In the genomic region with DNA sequence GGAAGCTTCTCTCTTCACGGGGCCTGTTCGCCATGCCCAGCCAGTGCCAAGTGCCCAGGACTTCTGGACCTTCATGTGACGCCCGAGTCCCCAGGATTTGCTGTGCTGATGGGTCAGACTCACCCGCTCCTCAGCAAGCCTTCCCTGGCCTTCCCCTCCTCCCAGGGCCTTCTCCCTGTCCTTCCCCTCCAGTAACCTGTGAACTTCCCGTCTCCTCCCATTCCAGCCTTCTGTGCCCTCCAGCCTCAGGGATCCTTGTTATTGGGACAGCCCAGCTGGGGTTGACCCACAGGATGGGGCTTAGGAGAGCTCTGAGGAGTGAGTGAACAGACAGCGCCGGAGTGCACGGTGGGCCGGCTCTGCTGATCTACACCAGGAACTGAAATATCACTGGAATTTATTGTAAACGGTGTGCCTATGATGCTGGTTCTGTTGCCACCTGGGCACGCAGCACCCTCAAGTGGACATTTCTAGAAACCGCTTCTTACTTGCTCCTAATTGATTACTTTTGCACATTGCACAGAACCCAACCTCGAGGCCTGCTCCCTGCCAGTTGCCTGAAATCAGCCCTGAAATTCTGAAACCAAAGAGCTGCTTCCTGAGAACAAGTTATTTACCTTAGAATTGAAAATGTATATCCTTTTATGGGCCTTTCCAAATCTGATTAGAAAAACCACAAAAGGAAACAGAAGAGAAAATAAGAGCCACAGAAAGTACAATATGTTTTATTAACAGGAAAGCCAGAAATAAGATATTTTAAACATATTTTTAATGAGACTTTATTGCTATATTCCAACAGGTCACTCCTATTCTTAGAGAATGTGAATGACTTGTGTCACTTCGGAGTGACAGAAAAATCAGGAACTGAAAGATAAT, we compare ENCODE assay signal across 8 cellular contexts. TPM values are rescaled to one million over a fixed set of nuclear protein-coding genes. Genes with fewer than 3 reads are reported as not detected.
DNase-seq lines count a peak whose midpoint lies in the region; ATAC-seq and TF ChIP-seq lines count a peak whose summit lies in the region.

No MANE protein-coding gene starts in this region.

- TF ChIP-seq CTCF in BJ (IDR thresholded peaks at IDR 0.05; ENCODE audit: insufficient read depth, low read depth, low read length) (peak; percentile 64), OCI-LY7 (conservative IDR thresholded peaks at IDR 0.05; ENCODE audit: low read length) (peak; percentile 84), hepatocyte (IDR thresholded peaks at IDR 0.05; ENCODE audit: poor library complexity) (peak; percentile 42)

- CTCF ChIA-PET in BJ (lab: Yijun Ruan, JAX) = interaction anchor here (0.9 to 3.7 kb wide), 12 partner anchors 8 to 120 kb away, joined by 3 to 22 read pairs (median 3); a partner anchor contains a TSS
- CTCF ChIA-PET in OCI-LY7 (lab: Charles Lee; ENCODE audit: unreplicated experiment) = no interaction called here

- no peaks in the 10 kb centered on the region for H3K9me2 ChIP-seq in OCI-LY7 (ENCODE audit: insufficient read depth, low read length)
- H3K9me2 ChIP-seq in hepatocyte (replicated peaks; ENCODE audit: insufficient read depth) = no peaks in the 10 kb centered on the region

- H2AFZ ChIP-seq in OCI-LY7 (ENCODE audit: low read length) = peak overlapping the region; percentile 59; the same call in 1 of the 2 replicates
- no peak overlapping the region for H2AFZ ChIP-seq in hepatocyte

- peak overlapping the region; percentile 92 for H3K27ac Mint-ChIP-seq in activated naive CD8-positive, alpha-beta T cell
- H3K27ac Mint-ChIP-seq in stimulated activated effector memory CD8-positive, alpha-beta T cell treated with anti-CD3 and anti-CD28 coated beads, Interleukin-12 subunit alpha, Interleukin-12 subunit beta, amount 100 ng/mL, for 72 hours = peak overlapping the region; percentile 67

- H3K4me3 Mint-ChIP-seq in activated naive CD8-positive, alpha-beta T cell = peak overlapping the region; percentile 74
- no peak overlapping the region for H3K4me3 Mint-ChIP-seq in stimulated activated effector memory CD8-positive, alpha-beta T cell treated with anti-CD3 and anti-CD28 coated beads, Interleukin-12 subunit alpha, Interleukin-12 subunit beta, amount 100 ng/mL, for 72 hours

- BruUV-seq in OCI-LY7 (replicated peaks; lab: Mats Ljungman, UMichigan) = no TSS peak

- 78% methylated on average over 15 of the region's 15 CpGs for WGBS in hepatocyte (ENCODE audit: low lambda C conversion rate, missing lambda C conversion rate)

- H3K27me3 ChIP-seq in BJ (ENCODE audit: control insufficient read depth, insufficient read depth, low read length) (no peaks in the 10 kb centered on the region), hepatocyte (no peaks in the 10 kb centered on the region)

- H3K79me2 ChIP-seq in OCI-LY7 (ENCODE audit: insufficient read depth, low read depth, low read length) (no peaks in the 10 kb centered on the region), hepatocyte (no peaks in the 10 kb centered on the region)

- POLR2A ChIA-PET in BJ (lab: Charles Lee) (interaction anchor here (1.2 kb wide), 1 partner anchor 13 kb away, joined by 3 read pairs; no protein-coding TSS in a partner anchor), OCI-LY7 (lab: Charles Lee) (no interaction called here)

- H3K4me1 ChIP-seq in OCI-LY7 (ENCODE audit: insufficient read depth, low read length, poor library complexity, severe bottlenecking) = peaks cover 4% of the 10 kb centered on the region
- peaks cover 47% of the 10 kb centered on the region for H3K4me1 ChIP-seq in hepatocyte (ENCODE audit: insufficient read depth)

- no peaks in the 10 kb centered on the region for H3K27me3 Mint-ChIP-seq in activated naive CD8-positive, alpha-beta T cell

- DNase-seq in BJ (ENCODE audit: low read depth) (no peak), HCEC 1CT (peak; percentile 61), OCI-LY7 (ENCODE audit: low spot score) (peak; percentile 67), hepatocyte (ENCODE audit: low spot score) (peak; percentile 44), cerebellum (ENCODE audit: low spot score) (no peak)
- DNase-seq in stimulated activated effector memory CD8-positive, alpha-beta T cell treated with anti-CD3 and anti-CD28 coated beads, Interleukin-12 subunit alpha, Interleukin-12 subunit beta, amount 100 ng/mL, for 72 hours (ENCODE audit: low spot score in 2 of 2) = peak in 1 of 2 donors; percentile 49

- intact Hi-C loops in OCI-LY7 (cut with micrococcal nuclease; ENCODE audit: unreplicated experiment) = no loop called here

- no peaks in the 10 kb centered on the region for H3K36me3 ChIP-seq in BJ (ENCODE audit: control insufficient read depth, insufficient read depth, low read length)
- no peaks in the 10 kb centered on the region for H3K36me3 ChIP-seq in OCI-LY7 (ENCODE audit: insufficient read depth, low read length)
- H3K36me3 ChIP-seq in hepatocyte (replicated peaks; ENCODE audit: insufficient read depth, low read depth) = no peaks in the 10 kb centered on the region

- H3K4me2 ChIP-seq in OCI-LY7 (ENCODE audit: low read length) = no peak overlapping the region
- no peak overlapping the region for H3K4me2 ChIP-seq in hepatocyte

- ATAC-seq in stimulated activated effector memory CD8-positive, alpha-beta T cell treated with anti-CD3 and anti-CD28 coated beads, Interleukin-12 subunit alpha, Interleukin-12 subunit beta, amount 100 ng/mL, for 72 hours = peak; percentile 38
- no peak for ATAC-seq in GM18858 (IDR thresholded peaks at IDR 0.05; ENCODE audit: unreplicated experiment)

- H3K9me3 ChIP-seq in OCI-LY7 (ENCODE audit: low read length) = 0 out of 2 replicates have a peak, but pooled peaks cover 3% of the 10 kb centered on the region
- H3K9me3 ChIP-seq in hepatocyte (ENCODE audit: low read depth) = no peaks in the 10 kb centered on the region

- peaks cover 52% of the 10 kb centered on the region for H3K4me1 Mint-ChIP-seq in activated naive CD8-positive, alpha-beta T cell (ENCODE audit: low read depth)
- H3K4me1 Mint-ChIP-seq in stimulated activated effector memory CD8-positive, alpha-beta T cell treated with anti-CD3 and anti-CD28 coated beads, Interleukin-12 subunit alpha, Interleukin-12 subunit beta, amount 100 ng/mL, for 72 hours = peaks cover 22% of the 10 kb centered on the region

- H3K27ac ChIP-seq in OCI-LY7 (ENCODE audit: low read depth, low read length, poor library complexity, severe bottlenecking) = no peak overlapping the region
- H3K27ac ChIP-seq in hepatocyte = no peak overlapping the region

- no peaks in the 10 kb centered on the region for H3K9me3 Mint-ChIP-seq in activated naive CD8-positive, alpha-beta T cell (ENCODE audit: low read depth)
- H3K9me3 Mint-ChIP-seq in stimulated activated effector memory CD8-positive, alpha-beta T cell treated with anti-CD3 and anti-CD28 coated beads, Interleukin-12 subunit alpha, Interleukin-12 subunit beta, amount 100 ng/mL, for 72 hours = no peaks in the 10 kb centered on the region

- H3K36me3 Mint-ChIP-seq in activated naive CD8-positive, alpha-beta T cell = no peaks in the 10 kb centered on the region
- no peaks in the 10 kb centered on the region for H3K36me3 Mint-ChIP-seq in stimulated activated effector memory CD8-positive, alpha-beta T cell treated with anti-CD3 and anti-CD28 coated beads, Interleukin-12 subunit alpha, Interleukin-12 subunit beta, amount 100 ng/mL, for 72 hours

- H3K4me3 ChIP-seq in BJ (ENCODE audit: low read depth, low read length) (no peak overlapping the region), OCI-LY7 (ENCODE audit: low read depth, low read length, poor library complexity, severe bottlenecking) (no peak overlapping the region), hepatocyte (no peak overlapping the region)

- H4K20me1 ChIP-seq in OCI-LY7 (ENCODE audit: insufficient read depth, low read length) = no peaks in the 10 kb centered on the region
- H4K20me1 ChIP-seq in hepatocyte (ENCODE audit: insufficient read depth, poor library complexity, severe bottlenecking) = no peaks in the 10 kb centered on the region

RNA-seq across cellular contexts. Expression of a gene that starts 1.6 kb away (rescaled TPM):
- 0.23 and 0.32 TPM in 2 replicates for polyA plus RNA-seq in BJ (2011; rRNA removed)
- polyA minus RNA-seq in BJ (2011; rRNA and poly(A)+ RNA removed) = 0.14 and 0.46 TPM in 2 replicates
- total RNA-seq in OCI-LY7 (2014; rRNA removed; shearing (Covaris generic)) = not detected in 2 replicates
- total RNA-seq in OCI-LY7 (2022) = not detected in 2 replicates
- not detected in 2 replicates for total RNA-seq in hepatocyte
- polyA plus RNA-seq in hepatocyte = 0.52 TPM in 1 of 2 replicates, not detected in the other
- 1.1 TPM for total RNA-seq in cerebellum

RNA-seq across cellular contexts. Expression of a gene that starts 4.8 kb away (rescaled TPM):
- polyA plus RNA-seq in BJ (2011; rRNA removed) = 0.47 and 0.93 TPM in 2 replicates
- polyA minus RNA-seq in BJ (2011; rRNA and poly(A)+ RNA removed) = not detected in 2 replicates
- not detected in 2 replicates for total RNA-seq in OCI-LY7 (2014; rRNA removed; shearing (Covaris generic))
- total RNA-seq in OCI-LY7 (2022) = not detected in 2 replicates
- total RNA-seq in hepatocyte = 0.24 and 0.90 TPM in 2 replicates
- polyA plus RNA-seq in hepatocyte = 0.72 and 1.8 TPM in 2 replicates
- not detected for total RNA-seq in cerebellum

RNA-seq across cellular contexts. Expression of a gene that starts 40.6 kb away (rescaled TPM):
- not detected in 2 replicates for polyA plus RNA-seq in BJ (2011; rRNA removed)
- polyA minus RNA-seq in BJ (2011; rRNA and poly(A)+ RNA removed) = not detected in 2 replicates
- total RNA-seq in OCI-LY7 (2014; rRNA removed; shearing (Covaris generic)) = not detected in 2 replicates
- total RNA-seq in OCI-LY7 (2022) = not detected in 2 replicates
- total RNA-seq in hepatocyte = not detected in 2 replicates
- not detected in 2 replicates for polyA plus RNA-seq in hepatocyte
- not detected for total RNA-seq in cerebellum

RNA-seq across cellular contexts. Expression of a gene that starts 47.1 kb away (rescaled TPM):
- polyA plus RNA-seq in BJ (2011; rRNA removed) (0.33 and 0.53 TPM in 2 replicates), hepatocyte (not detected in 2 replicates)
- 1.1 and 2.0 TPM in 2 replicates for polyA minus RNA-seq in BJ (2011; rRNA and poly(A)+ RNA removed)
- not detected in 2 replicates for total RNA-seq in OCI-LY7 (2014; rRNA removed; shearing (Covaris generic))
- total RNA-seq in OCI-LY7 (2022) (not detected in 2 replicates), hepatocyte (0.27 TPM in 1 of 2 replicates, not detected in the other), cerebellum (not detected)

Comparison
In these comparisons a context has a peak if more than half of its experiments do, and no peak if none do; other contexts are left out.
1. DNase-seq: peak in HCEC 1CT (single experiment), OCI-LY7 (single experiment) and hepatocyte (single experiment); none in BJ (single experiment) and cerebellum (single experiment).
2. Peak in every context shown above with its lines, with median percentiles within 50 percentile points of each other: CTCF ChIP-seq.